11 cellular contexts compared by ENCODE assay signal in genomic region chr9:95266649-95267048, GRCh38. TPM values are rescaled to one million over a fixed set of nuclear protein-coding genes. Genes with fewer than 3 reads are reported as not detected.
DNase-seq lines count a peak whose midpoint lies in the region; ATAC-seq, FAIRE-seq and TF ChIP-seq lines count a peak whose summit lies in the region.
"Had no signal": no experiment of that assay in that cellular context is flagged by ENCODE, and none has a peak within 500 bp of the region (broad histone marks: within the 10 kb centered on the region; RNA-seq: fewer than 3 reads in every experiment).

No MANE protein-coding gene starts in this region.

- no peak overlapping the region for H3K9ac ChIP-seq in kidney (ENCODE audit: low read length in 2 of 2)

- FAIRE-seq in GM19239 (lab: Jason Lieb, UNC) = peak; percentile 95
- peak; percentile 72 for FAIRE-seq in RCC 7860 (lab: Jason Lieb, UNC)
- no peak for FAIRE-seq in kidney (lab: Jason Lieb, UNC)

- no peak overlapping the region for H3K4me3 ChIP-seq in kidney (ENCODE audit: low read length in 2 of 2)
- H3K4me3 ChIP-seq: esophagus muscularis mucosa had no signal

- DNase-seq in GF-D8 (lab: John Stamatoyannopoulos, UW) (peak; percentile 28), GM19239 (ENCODE audit: insufficient read length, low spot score) (peak; percentile 30), RCC 7860 (ENCODE audit: low spot score) (peak; percentile 26), kidney (no peak), HuH-7.5 (ENCODE audit: low spot score) (no peak), left cardiac atrium (no peak), SIG-M5 (lab: John Stamatoyannopoulos, UW) (no peak)
- DNase-seq: islet precursor cell, NCI-H1930 had no signal

- H3K27ac ChIP-seq in kidney (ENCODE audit: low read depth in 2 of 2, low read length in 2 of 2) = no peak overlapping the region
- H3K27ac ChIP-seq: esophagus muscularis mucosa had no signal

- ATAC-seq in HG02840 (IDR thresholded peaks at IDR 0.05; ENCODE audit: low FRiP score, unreplicated experiment) = peak; percentile 71
- no peak for ATAC-seq in left cardiac atrium

- no peaks in the 10 kb centered on the region for H3K9me3 ChIP-seq in kidney (ENCODE audit: control insufficient read depth in 1 of 2, low read length in 2 of 2)
- H3K9me3 ChIP-seq: esophagus muscularis mucosa had no signal

- TF ChIP-seq CTCF in kidney (IDR thresholded peaks at IDR 0.05; ENCODE audit: borderline replicate concordance, extremely low read depth, insufficient read depth) = no peak

- no peaks in the 10 kb centered on the region for H3K36me3 ChIP-seq in kidney (ENCODE audit: control insufficient read depth in 1 of 2, insufficient read depth in 2 of 2, low read length in 2 of 2)
- H3K36me3 ChIP-seq: esophagus muscularis mucosa had no signal

- H3K4me1 ChIP-seq in kidney (ENCODE audit: control insufficient read depth in 1 of 2, insufficient read depth in 1 of 2, low read depth in 1 of 2, low read length in 2 of 2) = peaks cover 9 to 25% of the 10 kb centered on the region in 2 donors

- intact Hi-C loops in kidney (cut with DNase I) (no loop called here), left cardiac atrium (cut with DNase I) (no loop called here)

RNA-seq across cellular contexts. Expression of gene FANCC, which starts 50.9 kb away (rescaled TPM):
- total RNA-seq in kidney (10.8 TPM), left cardiac atrium (1 to 10 TPM; 5.0 to 6.2 TPM)
- 7.5 TPM for polyA plus RNA-seq in kidney (ENCODE audit: insufficient read depth, low read depth, low replicate concordance)

Comparison
In these comparisons a context has a peak if more than half of its experiments do, and no peak if none do; other contexts are left out.
1. DNase-seq: peak in GF-D8 (single experiment), GM19239 (single experiment) and RCC 7860 (single experiment); none in kidney (single experiment), HuH-7.5 (single experiment), left cardiac atrium (single experiment) and SIG-M5 (single experiment).